27 cellular contexts compared by ENCODE assay signal in genomic region chr18:22639626-22640025, GRCh38.
DNase-seq lines count a peak whose midpoint lies in the region; ATAC-seq, FAIRE-seq and TF ChIP-seq lines count a peak whose summit lies in the region.
"Had no signal": no experiment of that assay in that cellular context is flagged by ENCODE, and none has a peak within 500 bp of the region (broad histone marks: within the 10 kb centered on the region; RNA-seq: fewer than 3 reads in every experiment).

No MANE protein-coding gene starts in this region.

- H3K27me3 ChIP-seq in ACC112 (ENCODE audit: insufficient read depth, low read length) (no peaks in the 10 kb centered on the region), IMR-90 (ENCODE audit: control insufficient read depth, insufficient read depth, low read length) (no peaks in the 10 kb centered on the region), mesenchymal stem cell (ENCODE audit: control insufficient read depth in 1 of 2, insufficient read depth in 1 of 2, low read length in 2 of 2) (no peaks in the 10 kb centered on the region)
- H3K27me3 ChIP-seq: BLaER1 had no signal

- no peak overlapping the region for H3K4me3 Mint-ChIP-seq in chondrocyte (ENCODE audit: unreplicated experiment)
- H3K4me3 Mint-ChIP-seq: CD4-positive, CD25-positive, alpha-beta regulatory T cell; GM23338 had no signal

- intact Hi-C loops in IMR-90 (cut with micrococcal nuclease), result loop anchor here (2.0 kb wide), 1 partner anchor 35 kb away; no protein-coding TSS in a partner anchor

- in situ Hi-C loops in IMR-90 (cut with MboI; ENCODE audit: low sequenced_read_pairs), result no loop called here

- no peak for FAIRE-seq in GM12891 (lab: Jason Lieb, UNC)

- no peaks in the 10 kb centered on the region for H3K27me3 Mint-ChIP-seq in chondrocyte (ENCODE audit: low read depth)

- no peak overlapping the region for H2AFZ ChIP-seq in ACC112 (ENCODE audit: low read length, unreplicated experiment)
- no peak overlapping the region for H2AFZ ChIP-seq in IMR-90 (replicated peaks; ENCODE audit: low read length, poor library complexity)
- H2AFZ ChIP-seq in mesenchymal stem cell (ENCODE audit: low read depth, low read length), result no peak overlapping the region
- H2AFZ ChIP-seq: GM23338, PC-9 had no signal

- H4K91ac ChIP-seq in IMR-90 (ENCODE audit: insufficient read depth, low read depth, low read length), result no peak overlapping the region; the same call in 1 of the 2 replicates
- no peak overlapping the region for H4K91ac ChIP-seq in mesenchymal stem cell (ENCODE audit: low read length)

- H3K4ac ChIP-seq in IMR-90 (ENCODE audit: low read depth, low read length), result peak overlapping the region; percentile 30; the same call in 1 of the 2 replicates
- H3K4ac ChIP-seq in mesenchymal stem cell (ENCODE audit: low read depth in 1 of 2, low read length in 2 of 2), result no peak overlapping the region

- no TSS peak for BruUV-seq in IMR-90 (replicated peaks; lab: Mats Ljungman, UMichigan)

- peaks cover 11% of the 10 kb centered on the region; the same call in 1 of the 2 replicates for H3K36me3 ChIP-seq in ACC112 (ENCODE audit: insufficient read depth, low read length)
- H3K36me3 ChIP-seq in IMR-90 (ENCODE audit: control insufficient read depth, insufficient read depth, low read length), result no peaks in the 10 kb centered on the region
- H3K36me3 ChIP-seq in mesenchymal stem cell (ENCODE audit: control insufficient read depth in 1 of 2, insufficient read depth in 2 of 2, low read depth in 1 of 2, low read length in 2 of 2), result no peaks in the 10 kb centered on the region
- H3K36me3 ChIP-seq: BLaER1 had no signal

- H3K4me1 ChIP-seq in ACC112 (ENCODE audit: control insufficient read depth, insufficient read depth, low read length, unreplicated experiment) (peaks cover 35% of the 10 kb centered on the region), IMR-90 (ENCODE audit: control insufficient read depth, insufficient read depth, low read length) (peaks cover 10% of the 10 kb centered on the region), mesenchymal stem cell (ENCODE audit: control insufficient read depth, insufficient read depth, low read depth, low read length) (peaks cover 1% of the 10 kb centered on the region)
- H3K4me1 ChIP-seq: BLaER1 had no signal

- no peak overlapping the region for H2AK9ac ChIP-seq in IMR-90 (replicated peaks; ENCODE audit: low read depth, low read length, poor library complexity)

- H3K27ac Mint-ChIP-seq in chondrocyte (ENCODE audit: unreplicated experiment), result peak overlapping the region; percentile 52
- H3K27ac Mint-ChIP-seq: CD4-positive, CD25-positive, alpha-beta regulatory T cell; GM23338 had no signal

- H2AK5ac ChIP-seq in IMR-90 (ENCODE audit: low read depth, low read length) (no peak overlapping the region), mesenchymal stem cell (ENCODE audit: low read length, severe bottlenecking) (no peak overlapping the region)

- peaks cover 5% of the 10 kb centered on the region; the same call in 1 of the 2 replicates for H3K9me1 ChIP-seq in IMR-90 (ENCODE audit: insufficient read depth, low read length)

- no peak overlapping the region for H2BK15ac ChIP-seq in IMR-90 (ENCODE audit: low read depth, low read length)
- H2BK15ac ChIP-seq in mesenchymal stem cell (ENCODE audit: low read depth, poor library complexity, severe bottlenecking), result no peak overlapping the region

- TF ChIP-seq CTCF in IMR-90 (conservative IDR thresholded peaks at IDR 0.05; ENCODE audit: low read depth, low read length) (no peak), chondrocyte (IDR thresholded peaks at IDR 0.05) (no peak)

- no peak overlapping the region for H3K56ac ChIP-seq in IMR-90 (ENCODE audit: extremely low read depth, insufficient read depth, low read length)

- no peak for TF ChIP-seq RAD21 in IMR-90 (IDR thresholded peaks at IDR 0.05; ENCODE audit: low read length)

- H2BK120ac ChIP-seq in IMR-90 (ENCODE audit: low read depth, low read length), result peak overlapping the region; percentile 51; the same call in 1 of the 2 replicates
- no peak overlapping the region for H2BK120ac ChIP-seq in mesenchymal stem cell (ENCODE audit: low read depth, low read length)

- TF ChIP-seq POLR2A in IMR-90 (IDR thresholded peaks at IDR 0.05; ENCODE audit: low read depth, low read length) (no peak), GM12891 (IDR thresholded peaks at IDR 0.05; ENCODE audit: low read depth, low read length) (no peak)

- no peaks in the 10 kb centered on the region for H4K20me1 ChIP-seq in IMR-90 (ENCODE audit: insufficient read depth, low read length)
- H4K20me1 ChIP-seq: BLaER1 had no signal

- no peaks in the 10 kb centered on the region for H3K79me2 ChIP-seq in ACC112 (ENCODE audit: control insufficient read depth, insufficient read depth, low read length, unreplicated experiment)

- no peak overlapping the region; the same call in 1 of the 2 replicates for H4K5ac ChIP-seq in IMR-90 (ENCODE audit: low read depth, low read length)

- H3K27ac ChIP-seq in ACC112 (ENCODE audit: low read depth, low read length) (peak overlapping the region; percentile 99), IMR-90 (ENCODE audit: insufficient read depth, low read length) (no peak overlapping the region), mesenchymal stem cell (ENCODE audit: low read length, poor library complexity, severe bottlenecking) (no peak overlapping the region)
- H3K27ac ChIP-seq: BLaER1, HL-60, PC-9, RWPE1 had no signal

- no peak overlapping the region for H2BK12ac ChIP-seq in mesenchymal stem cell (ENCODE audit: low read length in 2 of 2)

- POLR2A ChIA-PET in IMR-90 (lab: Charles Lee; ENCODE audit: unreplicated experiment), result interaction anchor here (0.6 kb wide), 1 partner anchor 22 kb away, joined by 5 read pairs; no protein-coding TSS in a partner anchor

- H4K8ac ChIP-seq in IMR-90 (ENCODE audit: low read depth in 2 of 2, low read length in 2 of 2) (peak overlapping the region in 1 of 2 experiments; percentile 18; a peak in 2 of 4 replicates), mesenchymal stem cell (ENCODE audit: low read length) (no peak overlapping the region)

- H3K4me3 ChIP-seq in ACC112 (ENCODE audit: low read depth, low read length) (peak overlapping the region; percentile 39; the same call in 1 of the 2 replicates), IMR-90 (ENCODE audit: insufficient read depth, low read depth, low read length) (no peak overlapping the region), mesenchymal stem cell (ENCODE audit: insufficient read depth in 1 of 2, low read depth in 1 of 2, low read length in 2 of 2) (no peak overlapping the region)
- H3K4me3 ChIP-seq: BLaER1, GM23338, PC-9 had no signal

- ATAC-seq in IMR-90 (ENCODE audit: low read depth), result peak; percentile 30
- ATAC-seq: GM23338, HCT116 had no signal

- H3K9ac ChIP-seq in IMR-90 (ENCODE audit: low read depth, low read length) (no peak overlapping the region), mesenchymal stem cell (ENCODE audit: low read length) (peak overlapping the region; percentile 3)
- H3K9ac ChIP-seq: BLaER1 had no signal

- no peak overlapping the region for H3K23ac ChIP-seq in IMR-90 (ENCODE audit: low read depth, low read length)
- H3K23ac ChIP-seq in mesenchymal stem cell (ENCODE audit: low read length in 2 of 2), result no peak overlapping the region

- H3K36me3 Mint-ChIP-seq in chondrocyte (ENCODE audit: low read depth), result peaks cover 5% of the 10 kb centered on the region
- H3K36me3 Mint-ChIP-seq: CD4-positive, CD25-positive, alpha-beta regulatory T cell had no signal

- H3K14ac ChIP-seq in IMR-90 (replicated peaks; ENCODE audit: low read depth, low read length), result no peak overlapping the region; the same call in 1 of the 2 replicates
- H3K14ac ChIP-seq in mesenchymal stem cell (ENCODE audit: low read length in 2 of 2), result no peak overlapping the region

- peaks cover 24% of the 10 kb centered on the region for H3K9me3 Mint-ChIP-seq in chondrocyte (ENCODE audit: low read depth)

- H3K9me3 ChIP-seq in IMR-90 (ENCODE audit: control insufficient read depth, insufficient read depth, low read length) (no peaks in the 10 kb centered on the region; the same call in 1 of the 2 replicates), mesenchymal stem cell (ENCODE audit: control insufficient read depth, low read length) (peaks cover 3% of the 10 kb centered on the region)

- WGBS in IMR-90 (ENCODE audit: extremely low coverage in 2 of 2, insufficient read length in 1 of 2), 2 experiments, result no CpG with 5 or more reads among the region's 9 CpGs
- WGBS in mesenchymal stem cell, result 96% methylated on average over 6 of the region's 9 CpGs

- H3K79me1 ChIP-seq in IMR-90 (ENCODE audit: low read depth in 1 of 2, low read length in 2 of 2) (no peaks in the 10 kb centered on the region), mesenchymal stem cell (replicated peaks; ENCODE audit: low read length, poor library complexity, severe bottlenecking) (no peaks in the 10 kb centered on the region)

- H3K18ac ChIP-seq in IMR-90 (ENCODE audit: low read depth, low read length) (peak overlapping the region; percentile 8; the same call in 1 of the 2 replicates), mesenchymal stem cell (ENCODE audit: low read depth in 1 of 2, low read length in 2 of 2) (no peak overlapping the region)

- H3K4me1 Mint-ChIP-seq in chondrocyte (ENCODE audit: low read depth), result peaks cover 58% of the 10 kb centered on the region
- H3K4me1 Mint-ChIP-seq: CD4-positive, CD25-positive, alpha-beta regulatory T cell; GM23338 had no signal

- CTCF ChIA-PET in IMR-90 (lab: Yijun Ruan, JAX), result no interaction called here

- DNase-seq in IMR-90 (peak; percentile 41), chondrocyte (ENCODE audit: low spot score) (no peak), mesenchymal stem cell (no peak), GM12891 (ENCODE audit: insufficient read length, low spot score) (no peak), NCI-H2081 treated with DMSO at 0.1 percent for 48 hours (lab: John Stamatoyannopoulos, UW) (no peak), hippocampal formation (lab: John Stamatoyannopoulos, UW) (no peak)
- no peak for DNase-seq in activated CD4-positive, alpha-beta T cell treated with anti-CD3 and anti-CD28 coated beads for 4 hours
- DNase-seq: 8988T; CD4-positive, CD25-positive, alpha-beta regulatory T cell; DND-41; Karpas-422; MV-4-11; NCI-H1105; NCI-H1436 treated with DMSO at 0.1 percent for 48 hours; NCI-H1930; NCI-H446 treated with DMSO at 0.1 percent for 48 hours; NCI-H526; NCI-H82; NK-92 treated with Interleukin-12 subunit alpha and Interleukin-12 subunit beta, amount 100 ng/mL, for 24 hours; SHP77 had no signal

- H3K4me2 ChIP-seq in IMR-90 (ENCODE audit: low read depth, low read length) (no peak overlapping the region), mesenchymal stem cell (ENCODE audit: low read length, poor library complexity, severe bottlenecking) (no peak overlapping the region)
- H3K4me2 ChIP-seq: BLaER1, GM23338, PC-9 had no signal

- H2BK5ac ChIP-seq in IMR-90 (ENCODE audit: low read depth, low read length, poor library complexity, severe bottlenecking), result peak overlapping the region; percentile 76
- H2BK5ac ChIP-seq in mesenchymal stem cell (ENCODE audit: low read depth, low read length, poor library complexity, severe bottlenecking), result no peak overlapping the region

- dilution Hi-C loops in IMR-90 (cut with HindIII; ENCODE audit: low sequenced_read_pairs, unreplicated experiment), result no loop called here

- no peak overlapping the region for H2BK20ac ChIP-seq in IMR-90 (ENCODE audit: low read depth, low read length)

TF ChIP-seq in IMR-90, 13 proteins besides CTCF, POLR2A, EP300 and RAD21 (continues in another document):
- no peak for TF ChIP-seq MAZ (IDR thresholded peaks at IDR 0.05; ENCODE audit: borderline replicate concordance, low read depth, low read length)

TF ChIP-seq in GM12891, 5 proteins besides CTCF, POLR2A, EP300 and RAD21 (continues in another document):
- no peak for TF ChIP-seq TAF1 (IDR thresholded peaks at IDR 0.05; ENCODE audit: low read depth, low read length)
